13 cellular contexts compared by ENCODE assay signal in the genomic region with DNA sequence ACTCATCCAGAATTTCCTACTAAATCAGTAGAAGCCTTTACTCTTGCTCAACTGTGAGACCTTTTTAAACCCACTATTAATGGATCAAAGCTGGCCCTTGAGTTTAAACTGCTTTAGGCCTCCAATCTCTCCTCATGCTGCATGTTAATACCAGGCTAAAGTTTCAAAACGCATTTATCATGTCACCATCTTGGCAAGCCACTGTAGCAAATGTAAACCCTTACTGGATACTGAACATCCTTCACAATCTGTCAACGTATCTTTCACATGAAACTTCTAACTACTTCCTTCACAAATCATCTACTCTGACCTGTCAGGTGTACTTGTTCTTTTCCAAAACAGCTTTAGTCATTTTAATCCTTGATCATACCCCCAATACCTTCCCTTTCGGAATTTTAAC. TPM values are rescaled to one million over a fixed set of nuclear protein-coding genes. Genes with fewer than 3 reads are reported as not detected.
DNase-seq lines count a peak whose midpoint lies in the region; ATAC-seq, FAIRE-seq and TF ChIP-seq lines count a peak whose summit lies in the region.
"Had no signal": no experiment of that assay in that cellular context is flagged by ENCODE, and none has a peak within 500 bp of the region (broad histone marks: within the 10 kb centered on the region; RNA-seq: fewer than 3 reads in every experiment).

No MANE protein-coding gene starts in this region.

- FAIRE-seq in A549 (lab: Jason Lieb, UNC): no peak

- CTCF ChIA-PET in A549 (lab: Yijun Ruan, JAX) (no interaction called here), OCI-LY7 (lab: Charles Lee; ENCODE audit: unreplicated experiment) (no interaction called here)

- H3K36me3 Mint-ChIP-seq in glutamatergic neuron (ENCODE audit: unreplicated experiment) (peaks cover 12% of the 10 kb centered on the region), CD14-positive monocyte (peaks cover 38 to 49% of the 10 kb centered on the region in 2 donors)

- H3K27me3 ChIP-seq in DOHH2 (ENCODE audit: control insufficient read depth, low read length): no peaks in the 10 kb centered on the region
- no peaks in the 10 kb centered on the region for H3K27me3 ChIP-seq in testis
- no peaks in the 10 kb centered on the region for H3K27me3 ChIP-seq in transverse colon
- H3K27me3 ChIP-seq: body of pancreas, heart right ventricle, upper lobe of right lung had no signal

- H3K9me3 ChIP-seq in A549: no peaks in the 10 kb centered on the region
- no peaks in the 10 kb centered on the region for H3K9me3 ChIP-seq in DOHH2 (ENCODE audit: control insufficient read depth, insufficient read depth, low read length)
- peaks cover 14% of the 10 kb centered on the region; the same call in 1 of the 2 replicates for H3K9me3 ChIP-seq in OCI-LY7 (ENCODE audit: low read length)
- no peaks in the 10 kb centered on the region for H3K9me3 ChIP-seq in testis
- H3K9me3 ChIP-seq in transverse colon: no peaks in the 10 kb centered on the region
- H3K9me3 ChIP-seq: body of pancreas, heart right ventricle, upper lobe of right lung had no signal

- H3K4me3 Mint-ChIP-seq in glutamatergic neuron (ENCODE audit: unreplicated experiment): peak overlapping the region; percentile 72
- H3K4me3 Mint-ChIP-seq in CD14-positive monocyte: no peak overlapping the region
- H3K4me3 Mint-ChIP-seq: CD8-positive, alpha-beta T cell had no signal

- POLR2A ChIA-PET in A549 (lab: Yijun Ruan, JAX) (no interaction called here), OCI-LY7 (lab: Charles Lee) (interaction anchor here (0.6 kb wide), 1 partner anchor 558 kb away, joined by 4 read pairs; no protein-coding TSS in a partner anchor)

- H3K9me3 Mint-ChIP-seq in glutamatergic neuron (ENCODE audit: unreplicated experiment) (peaks cover 18% of the 10 kb centered on the region), CD14-positive monocyte (no peaks in the 10 kb centered on the region)
- H3K9me3 Mint-ChIP-seq: CD8-positive, alpha-beta T cell had no signal

- no peak for ATAC-seq in A549
- ATAC-seq: body of pancreas; CD8-positive, alpha-beta T cell; heart right ventricle; upper lobe of right lung had no signal

- DNase-seq in A549 (ENCODE audit: low read depth in 1 of 2, low spot score in 1 of 2) (no peak), OCI-LY7 (ENCODE audit: low spot score) (no peak), glutamatergic neuron (no peak), EL (no peak), testis (no peak), transverse colon (no peak), CD14-positive monocyte (ENCODE audit: low spot score) (no peak)
- DNase-seq: body of pancreas; CD8-positive, alpha-beta T cell; heart right ventricle; NCI-H526; upper lobe of right lung had no signal

- H3K27ac ChIP-seq in A549 (no peak overlapping the region), DOHH2 (ENCODE audit: low read depth, low read length) (no peak overlapping the region), OCI-LY7 (ENCODE audit: low read depth, low read length, poor library complexity, severe bottlenecking) (no peak overlapping the region), testis (no peak overlapping the region), transverse colon (no peak overlapping the region)
- H3K27ac ChIP-seq: body of pancreas, heart right ventricle, upper lobe of right lung had no signal

- H3K4me2 ChIP-seq in A549: peak overlapping the region; percentile 81; the same call in 2 of the 3 replicates
- H3K4me2 ChIP-seq in DOHH2 (ENCODE audit: low read length): peak overlapping the region; percentile 80
- peak overlapping the region; percentile 84 for H3K4me2 ChIP-seq in OCI-LY7 (ENCODE audit: low read length)

- peaks cover 38% of the 10 kb centered on the region for H4K20me1 ChIP-seq in DOHH2 (ENCODE audit: control insufficient read depth, insufficient read depth, low read depth, low read length)
- H4K20me1 ChIP-seq in OCI-LY7 (ENCODE audit: insufficient read depth, low read length): peaks cover 32% of the 10 kb centered on the region

- H3K4me1 ChIP-seq in A549 (peaks cover 11% of the 10 kb centered on the region; the same call in 2 of the 3 replicates), DOHH2 (ENCODE audit: control insufficient read depth, low read length) (peaks cover 62% of the 10 kb centered on the region), OCI-LY7 (ENCODE audit: insufficient read depth, low read length, poor library complexity, severe bottlenecking) (peaks cover 35% of the 10 kb centered on the region), testis (peaks cover 9% of the 10 kb centered on the region), transverse colon (peaks cover 16 to 41% (median 30%) of the 10 kb centered on the region in 4 donors)

- H3K79me2 ChIP-seq in DOHH2 (ENCODE audit: control insufficient read depth, low read length) (peaks cover 92% of the 10 kb centered on the region), OCI-LY7 (ENCODE audit: insufficient read depth, low read depth, low read length) (peaks cover 92% of the 10 kb centered on the region)

- no peak overlapping the region for H2AFZ ChIP-seq in OCI-LY7 (ENCODE audit: low read length)

- no peak for TF ChIP-seq EP300 in A549 (IDR thresholded peaks at IDR 0.05)
- no peak for TF ChIP-seq EP300 in transverse colon (IDR thresholded peaks at IDR 0.05; ENCODE audit: low read depth)

- TF ChIP-seq CTCF in A549 (IDR thresholded peaks at IDR 0.05): no peak
- TF ChIP-seq CTCF in DOHH2 (IDR thresholded peaks at IDR 0.05; ENCODE audit: low read depth, low read length, poor library complexity, severe bottlenecking): no peak
- no peak for TF ChIP-seq CTCF in OCI-LY7 (conservative IDR thresholded peaks at IDR 0.05; ENCODE audit: low read length)
- no peak for TF ChIP-seq CTCF in glutamatergic neuron (IDR thresholded peaks at IDR 0.05; ENCODE audit: partially characterized antibody, unreplicated experiment)
- TF ChIP-seq CTCF in testis (IDR thresholded peaks at IDR 0.05): no peak
- TF ChIP-seq CTCF in transverse colon (IDR thresholded peaks at IDR 0.05): no peak
- no peak for TF ChIP-seq CTCF in CD14-positive monocyte (IDR thresholded peaks at IDR 0.05)

- intact Hi-C loops in OCI-LY7 (cut with micrococcal nuclease; ENCODE audit: unreplicated experiment): no loop called here
- intact Hi-C loops in testis (cut with DNase I; ENCODE audit: low total_unique reads): no loop called here
- intact Hi-C loops in transverse colon (cut with DNase I; ENCODE audit: low total_unique reads): no loop called here
- intact Hi-C loops in CD14-positive monocyte (cut with micrococcal nuclease): no loop called here

- H3K4me1 Mint-ChIP-seq in glutamatergic neuron (ENCODE audit: low read depth, unreplicated experiment): peaks cover 33% of the 10 kb centered on the region
- H3K4me1 Mint-ChIP-seq in CD14-positive monocyte: peaks cover 55% of the 10 kb centered on the region

- H3K9me2 ChIP-seq in DOHH2 (replicated peaks; ENCODE audit: control insufficient read depth, low read length) (no peaks in the 10 kb centered on the region), OCI-LY7 (ENCODE audit: insufficient read depth, low read length) (no peaks in the 10 kb centered on the region)

- H3F3A ChIP-seq in DOHH2 (ENCODE audit: control insufficient read depth, insufficient read depth): peaks cover 14% of the 10 kb centered on the region

- TF ChIP-seq POLR2A in A549 (IDR thresholded peaks at IDR 0.05; ENCODE audit: low read length): no peak
- TF ChIP-seq POLR2A in testis (IDR thresholded peaks at IDR 0.05): no peak
- no peak for TF ChIP-seq POLR2A in transverse colon (IDR thresholded peaks at IDR 0.05)

- H3K36me3 ChIP-seq in DOHH2 (ENCODE audit: control insufficient read depth, low read length): peaks cover 73% of the 10 kb centered on the region
- peaks cover 71% of the 10 kb centered on the region for H3K36me3 ChIP-seq in OCI-LY7 (ENCODE audit: insufficient read depth, low read length)
- no peaks in the 10 kb centered on the region for H3K36me3 ChIP-seq in testis (ENCODE audit: low read depth, missing control alignments)
- H3K36me3 ChIP-seq in transverse colon: peaks cover 0 to 13% (median 3%) of the 10 kb centered on the region in 4 donors

- H3K4me3 ChIP-seq in A549 (no peak overlapping the region), DOHH2 (ENCODE audit: low read length) (peak overlapping the region; percentile 89), OCI-LY7 (ENCODE audit: low read depth, low read length, poor library complexity, severe bottlenecking) (peak overlapping the region; percentile 88), testis (no peak overlapping the region), transverse colon (no peak overlapping the region)
- H3K4me3 ChIP-seq: body of pancreas, heart right ventricle, upper lobe of right lung had no signal

- in situ Hi-C loops in transverse colon (cut with MboI; ENCODE audit: low pct_ligation_motif_present in 1 of 4, low pct_unique_long_range_greater_than_20kb in 1 of 4, low sequenced_read_pairs in 3 of 4): no loop called here

- BruUV-seq in OCI-LY7 (replicated peaks; lab: Mats Ljungman, UMichigan): no TSS peak

- H3K27me3 Mint-ChIP-seq in glutamatergic neuron (ENCODE audit: unreplicated experiment) (peaks cover 11% of the 10 kb centered on the region), CD14-positive monocyte (ENCODE audit: low read depth in 3 of 3) (peaks cover 0 to 7% (median 5%) of the 10 kb centered on the region in 3 donors)

- TF ChIP-seq RAD21 in A549 (conservative IDR thresholded peaks at IDR 0.05 in 1 of 2, IDR thresholded peaks at IDR 0.05 in 1 of 2): no peak

- 92% methylated on average over 3 of the region's 3 CpGs for WGBS in A549 (ENCODE audit: missing lambda C conversion rate)
- 71 to 76% methylated on average over 3 of the region's 3 CpGs for WGBS in testis, 2 donors
- WGBS in transverse colon (ENCODE audit: low coverage in 1 of 2), 2 donors: 51 to 73% methylated on average over 3 of the region's 3 CpGs

- H3K27ac Mint-ChIP-seq in glutamatergic neuron (ENCODE audit: unreplicated experiment) (peak overlapping the region; percentile 9), CD14-positive monocyte (peak overlapping the region in 1 of 7 donors; percentile 15)
- H3K27ac Mint-ChIP-seq: CD8-positive, alpha-beta T cell had no signal

RNA-seq across cellular contexts. Expression of a gene that starts 3.0 kb away (rescaled TPM):
- 36.0 and 43.7 TPM in 2 replicates for polyA plus RNA-seq in A549 (2011; rRNA removed)
- 6.6 and 6.8 TPM in 2 replicates for polyA plus RNA-seq in A549 (2012; cell fraction: cytosol; rRNA removed)
- 13.0 and 21.5 TPM in 2 replicates for polyA plus RNA-seq in A549 (2012; cell fraction: nucleus; rRNA removed)
- polyA plus RNA-seq in A549 (2017; fragmentation: RNase III; extraction: RNeasy Plus Mini Kit Qiagen cat#74134 plus additional on column Dnase treatment): 16.1 to 19.9 TPM (median 17.9 TPM) in 3 replicates
- 7.6 and 11.9 TPM in 2 replicates for polyA minus RNA-seq in A549 (2011; rRNA and poly(A)+ RNA removed)
- 78.3 and 93.3 TPM in 2 replicates for total RNA-seq in OCI-LY7 (2014; rRNA removed; shearing (Covaris generic))
- 68.0 and 87.0 TPM in 2 replicates for total RNA-seq in OCI-LY7 (2022)
- 107 TPM for total RNA-seq in glutamatergic neuron (ENCODE audit: unreplicated experiment)
- total RNA-seq in testis: 10 to 100 TPM; 53.9 to 82.1 TPM
- polyA plus RNA-seq in testis (ENCODE audit: insufficient read depth, low read depth, low replicate concordance): 29.7 TPM
- total RNA-seq in transverse colon: 10 to 100 TPM; 29.4 to 92.1 (median 54.2) TPM
- polyA plus RNA-seq in CD14-positive monocyte: 1 to 10 TPM; 3.6 to 4.1 TPM

RNA-seq across cellular contexts. Expression of a gene that starts 40.7 kb away (rescaled TPM):
- polyA plus RNA-seq in A549 (2011; rRNA removed) (3.6 and 3.8 TPM in 2 replicates), A549 (2017; fragmentation: RNase III; extraction: RNeasy Plus Mini Kit Qiagen cat#74134 plus additional on column Dnase treatment) (2.2 to 2.4 TPM (median 2.3 TPM) in 3 replicates), testis (ENCODE audit: insufficient read depth, low read depth, low replicate concordance) (22.2 TPM), CD14-positive monocyte (1 to 10 TPM; 4.0 to 8.1 TPM)
- polyA plus RNA-seq in A549 (2012; cell fraction: cytosol; rRNA removed): 2.0 and 2.5 TPM in 2 replicates
- 3.6 and 5.3 TPM in 2 replicates for polyA plus RNA-seq in A549 (2012; cell fraction: nucleus; rRNA removed)
- 3.3 and 4.8 TPM in 2 replicates for polyA minus RNA-seq in A549 (2011; rRNA and poly(A)+ RNA removed)
- total RNA-seq in OCI-LY7 (2014; rRNA removed; shearing (Covaris generic)): 3.0 and 3.8 TPM in 2 replicates
- total RNA-seq in OCI-LY7 (2022) (8.0 and 9.9 TPM in 2 replicates), glutamatergic neuron (ENCODE audit: unreplicated experiment) (36.8 TPM), testis (10 to 100 TPM; 20.9 to 22.7 TPM), transverse colon (10 to 100 TPM in 3 of 4 donors, 1 to 10 TPM in 1; 9.8 to 18.0 (median 15.9) TPM)

Comparison
In these comparisons a context has a peak if more than half of its experiments do, and no peak if none do; other contexts are left out.
1. H3K4me3 ChIP-seq: peak in DOHH2 (single experiment) and OCI-LY7 (single experiment); none in A549 (single experiment), testis (0 of 2) and transverse colon (0 of 4).
2. Peak in every context shown above with its lines, with median percentiles within 50 percentile points of each other: H3K4me2 ChIP-seq.